27 cellular contexts compared by ENCODE assay signal in genomic region chr2:70696142-70696541, GRCh38.
"Had no signal": no experiment of that assay in that cellular context is flagged by ENCODE, and none has a peak within 500 bp of the region (broad histone marks: within the 10 kb centered on the region; RNA-seq: fewer than 3 reads in every experiment).

No MANE protein-coding gene starts in this region.

- H3K9me3 Mint-ChIP-seq: activated CD4-positive, alpha-beta T cell treated with anti-CD3 and anti-CD28 coated beads, Interleukin-2, amount 10 ng/mL, durations not matched to agents 24 days and 14 days; activated naive CD4-positive, alpha-beta T cell treated with anti-CD3 and anti-CD28 coated beads, Interleukin-2, amount 50 U/mL, for 72 hours; activated naive CD8-positive, alpha-beta T cell treated with anti-CD3 and anti-CD28 coated beads, Interleukin-2, amount 50 U/mL, for 24 hours; central memory CD8-positive, alpha-beta T cell; T-helper 1 cell treated with Interleukin-12 subunit alpha and Interleukin-12 subunit beta and Interleukin-4 antibody, amounts not matched to agents 30 μg/mL and 1 μg/mL, for 36 hours had no signal

- H3K36me3 Mint-ChIP-seq: activated naive CD4-positive, alpha-beta T cell treated with anti-CD3 and anti-CD28 coated beads, Interleukin-2, amount 50 U/mL, for 72 hours had no signal

- H3K27ac ChIP-seq: ascending aorta, body of pancreas, SJSA1 had no signal

- DNase-seq: activated CD4-positive, alpha-beta T cell treated with anti-CD3 and anti-CD28 coated beads for 1 hour; activated CD4-positive, alpha-beta T cell treated with anti-CD3 and anti-CD28 coated beads, Interleukin-2, amount 10 ng/mL, durations not matched to agents 24 days and 14 days; activated CD4-positive, alpha-beta T cell treated with anti-CD3 and anti-CD28 coated beads, Interleukin-2, amount 50 U/mL, for 48 hours; activated naive CD4-positive, alpha-beta T cell treated with Interleukin-2 at 50 U/mL for 16 hours; activated naive CD8-positive, alpha-beta T cell treated with anti-CD3 and anti-CD28 coated beads, Interleukin-2, amount 50 U/mL, for 24 hours; activated T-cell treated with anti-CD3 and anti-CD28 coated beads, Interleukin-2, amount 50 U/mL, for 1 hour; amniotic stem cell; body of pancreas; MG63; MV-4-11; NCI-H1092 treated with DMSO at 0.1 percent for 48 hours; NCI-H1417 treated with DMSO at 0.1 percent for 48 hours; NCI-H1694; NCI-H2029; NCI-H2107; NCI-H2171 treated with DMSO at 0.1 percent for 48 hours; NCI-H226; NCI-H526 treated with DMSO at 0.1 percent for 48 hours; NK-92 treated with Interleukin-12 subunit alpha and Interleukin-12 subunit beta, amount 100 ng/mL, for 24 hours; SHP77; SW 1271 had no signal

- ATAC-seq: activated naive CD4-positive, alpha-beta T cell treated with anti-CD3 and anti-CD28 coated beads, Interleukin-2, amount 50 U/mL, for 72 hours; activated naive CD8-positive, alpha-beta T cell treated with anti-CD3 and anti-CD28 coated beads, Interleukin-2, amount 50 U/mL, for 24 hours; body of pancreas; SK-N-SH treated with all-trans-retinoic acid at 6 μM for 48 hours had no signal

- H3K4me3 Mint-ChIP-seq: activated CD4-positive, alpha-beta T cell treated with anti-CD3 and anti-CD28 coated beads, Interleukin-2, amount 10 ng/mL, durations not matched to agents 24 days and 14 days; activated naive CD8-positive, alpha-beta T cell treated with anti-CD3 and anti-CD28 coated beads, Interleukin-2, amount 50 U/mL, for 24 hours; central memory CD8-positive, alpha-beta T cell; T-helper 1 cell treated with Interleukin-12 subunit alpha and Interleukin-12 subunit beta and Interleukin-4 antibody, amounts not matched to agents 30 μg/mL and 1 μg/mL, for 36 hours had no signal

- H3K4me3 ChIP-seq: ascending aorta, body of pancreas, MG63, SJSA1 had no signal

- H3K9me3 ChIP-seq: ascending aorta, body of pancreas, MG63, SJSA1 had no signal

- H3K4me1 Mint-ChIP-seq: activated CD4-positive, alpha-beta T cell treated with anti-CD3 and anti-CD28 coated beads, Interleukin-2, amount 10 ng/mL, durations not matched to agents 24 days and 14 days; activated naive CD8-positive, alpha-beta T cell treated with anti-CD3 and anti-CD28 coated beads, Interleukin-2, amount 50 U/mL, for 24 hours; central memory CD8-positive, alpha-beta T cell had no signal

- H3K27ac Mint-ChIP-seq: activated CD4-positive, alpha-beta T cell treated with anti-CD3 and anti-CD28 coated beads, Interleukin-2, amount 10 ng/mL, durations not matched to agents 24 days and 14 days; activated naive CD8-positive, alpha-beta T cell treated with anti-CD3 and anti-CD28 coated beads, Interleukin-2, amount 50 U/mL, for 24 hours; T-helper 1 cell treated with Interleukin-12 subunit alpha and Interleukin-12 subunit beta and Interleukin-4 antibody, amounts not matched to agents 30 μg/mL and 1 μg/mL, for 36 hours had no signal

- H3K36me3 ChIP-seq: ascending aorta, MG63, SJSA1 had no signal

- H3K4me1 ChIP-seq: ascending aorta, body of pancreas, SJSA1 had no signal

- H3K27me3 ChIP-seq: ascending aorta, body of pancreas, MG63 had no signal
